In the genomic region with DNA sequence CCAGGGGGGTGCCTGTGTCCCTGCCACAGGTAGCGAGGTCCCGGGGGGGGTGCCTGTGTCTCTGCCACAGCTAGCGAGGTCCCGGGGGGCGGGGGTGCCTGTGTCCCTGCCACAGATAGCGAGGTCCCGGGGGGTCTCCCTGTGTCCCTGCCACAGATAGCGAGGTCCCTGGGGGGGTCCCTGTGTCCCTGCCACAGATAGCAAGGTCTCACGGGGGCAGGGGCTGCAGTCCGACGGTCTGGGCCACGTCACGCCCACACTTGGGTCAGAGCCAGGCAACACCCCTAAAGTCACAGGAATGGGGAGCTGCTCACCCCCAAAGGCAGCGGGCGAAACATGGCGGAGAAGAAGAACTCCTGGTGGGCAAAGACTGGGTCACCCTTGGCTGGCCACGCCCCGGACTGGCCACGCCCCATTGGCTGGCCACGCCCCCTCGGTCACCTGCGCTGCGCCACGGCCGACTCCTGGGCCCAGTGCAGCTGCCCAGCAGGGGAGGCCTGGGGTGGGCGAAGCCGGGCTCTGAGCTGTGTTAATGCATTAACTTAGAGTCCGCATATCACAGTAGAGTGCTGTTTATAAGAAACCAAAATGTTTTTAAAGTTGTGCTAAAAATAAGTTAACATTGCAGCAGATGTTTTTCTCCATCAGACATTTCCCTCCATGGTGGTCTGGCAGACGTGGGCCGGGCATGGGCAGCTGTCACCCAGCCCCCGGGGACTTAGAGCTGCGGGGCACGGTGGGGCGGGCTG, we compare ENCODE assay signal across 11 cellular contexts. TPM values are rescaled to one million over a fixed set of nuclear protein-coding genes. Genes with fewer than 3 reads are reported as not detected.
A peak's percentile ranks its signal among the peaks of the same experiment; 100 is the strongest.
DNase-seq lines count a peak whose midpoint lies in the region; ATAC-seq and TF ChIP-seq lines count a peak whose summit lies in the region.
"Had no signal": no experiment of that assay in that cellular context is flagged by ENCODE, and none has a peak within 500 bp of the region (broad histone marks: within the 10 kb centered on the region; RNA-seq: fewer than 3 reads in every experiment).

No MANE protein-coding gene starts in this region.

- no peak for TF ChIP-seq POLR2A in right lobe of liver (IDR thresholded peaks at IDR 0.05)

- H3K4me2 ChIP-seq in OCI-LY1 (ENCODE audit: low read length) = peak overlapping the region; percentile 51

- 66% methylated on average over 7 of the region's 34 CpGs for WGBS in right lobe of liver (ENCODE audit: insufficient coverage, low coverage, low lambda C conversion rate, missing lambda C conversion rate)

- no peak for ATAC-seq in right lobe of liver
- ATAC-seq: sciatic nerve had no signal

- no peak overlapping the region for H2AFZ ChIP-seq in OCI-LY1 (ENCODE audit: low read length)

- H3K4me1 ChIP-seq in OCI-LY1 (ENCODE audit: insufficient read depth, low read length, severe bottlenecking) (peaks cover 17% of the 10 kb centered on the region), right lobe of liver (no peaks in the 10 kb centered on the region)

- H3K9me3 ChIP-seq in OCI-LY1 (ENCODE audit: low read length) (no peaks in the 10 kb centered on the region), right lobe of liver (no peaks in the 10 kb centered on the region)

- no peaks in the 10 kb centered on the region for H3K27me3 ChIP-seq in H7 (ENCODE audit: control insufficient read depth, insufficient read depth, low read length)
- peaks cover 24% of the 10 kb centered on the region; the same call in 1 of the 2 replicates for H3K27me3 ChIP-seq in OCI-LY1 (ENCODE audit: insufficient read depth, low read length)
- H3K27me3 ChIP-seq in right lobe of liver = no peaks in the 10 kb centered on the region

- no peak for TF ChIP-seq CTCF in OCI-LY1 (IDR thresholded peaks at IDR 0.05; ENCODE audit: low read length)
- TF ChIP-seq CTCF in right lobe of liver (IDR thresholded peaks at IDR 0.05) = no peak

- no peak overlapping the region for H3K27ac ChIP-seq in OCI-LY1 (ENCODE audit: low read depth, low read length, poor library complexity, severe bottlenecking)
- H3K27ac ChIP-seq in right lobe of liver = no peak overlapping the region

- H3K79me2 ChIP-seq in OCI-LY1 (ENCODE audit: insufficient read depth, low read length) = no peaks in the 10 kb centered on the region

- intact Hi-C loops in right lobe of liver (cut with DNase I) = no loop called here

- H3K9ac ChIP-seq in OCI-LY1 (ENCODE audit: low read length) = no peak overlapping the region

- H3F3A ChIP-seq in OCI-LY1 (ENCODE audit: insufficient read depth, low read length) = no peaks in the 10 kb centered on the region

- no peaks in the 10 kb centered on the region for H4K20me1 ChIP-seq in OCI-LY1 (ENCODE audit: insufficient read depth, low read length)

- H3K4me3 ChIP-seq in H7 (ENCODE audit: insufficient read depth, low read depth, low read length) (no peak overlapping the region), OCI-LY1 (ENCODE audit: low read depth, low read length, poor library complexity, severe bottlenecking) (peak overlapping the region; percentile 39), right lobe of liver (no peak overlapping the region)

- no peaks in the 10 kb centered on the region for H3K9me2 ChIP-seq in OCI-LY1 (ENCODE audit: low read depth, low read length)

- no peaks in the 10 kb centered on the region for H3K36me3 ChIP-seq in H7 (replicated peaks; ENCODE audit: control insufficient read depth, insufficient read depth, low read length)
- no peaks in the 10 kb centered on the region for H3K36me3 ChIP-seq in OCI-LY1 (ENCODE audit: insufficient read depth, low read length)
- H3K36me3 ChIP-seq in right lobe of liver = no peaks in the 10 kb centered on the region

- peak; percentile 66 for DNase-seq in COLO668 (lab: John Stamatoyannopoulos, UW; ENCODE audit: unreplicated experiment)
- DNase-seq in H7 = peak; percentile 93
- DNase-seq in right lobe of liver = peak in 2 of 3 donors; percentile 15 to 51
- no peak for DNase-seq in effector CD8-positive, alpha-beta T cell (lab: John Stamatoyannopoulos, UW)
- DNase-seq in NCI-H510A (lab: John Stamatoyannopoulos, UW) = no peak
- DNase-seq in EL = no peak
- DNase-seq in stimulated activated CD4-positive, alpha-beta T cell treated with anti-CD3 and anti-CD28 coated beads, Interleukin-4, amount 100 ng/mL, for 4 hours = no peak
- DNase-seq: COR-L47 had no signal

RNA-seq across cellular contexts. Expression of a gene that starts 7.0 kb away (rescaled TPM):
- 0.78 and 1.0 TPM in 2 replicates for total RNA-seq in H7 (2014; rRNA removed; shearing (Covaris generic))
- 1 to 10 TPM; 4.7 to 8.0 (median 5.7) TPM for total RNA-seq in right lobe of liver

RNA-seq across cellular contexts. Expression of a gene that starts 7.2 kb away (rescaled TPM):
- total RNA-seq in H7 (2014; rRNA removed; shearing (Covaris generic)) = 7.0 and 15.7 TPM in 2 replicates
- 10 to 100 TPM in 3 of 6 experiments, 1 to 10 TPM in 3; 3.3 to 14.4 (median 10.6) TPM for total RNA-seq in right lobe of liver

RNA-seq across cellular contexts. Expression of a gene that starts 11.0 kb away (rescaled TPM):
- 0.55 and 0.76 TPM in 2 replicates for total RNA-seq in H7 (2014; rRNA removed; shearing (Covaris generic))
- 10 to 100 TPM in 2 of 6 experiments, 1 to 10 TPM in 4; 3.3 to 11.5 (median 7.5) TPM for total RNA-seq in right lobe of liver
- total RNA-seq: kidney epithelial cell, sciatic nerve had no signal

RNA-seq across cellular contexts. Expression of a gene that starts 29.0 kb away (rescaled TPM):
- total RNA-seq in H7 (2014; rRNA removed; shearing (Covaris generic)) = 37.9 and 39.0 TPM in 2 replicates
- total RNA-seq in right lobe of liver = 10 to 100 TPM; 15.6 to 55.4 (median 20.1) TPM

Comparison
In these comparisons a context has a peak if more than half of its experiments do, and no peak if none do; other contexts are left out.
1. DNase-seq: peak in COLO668 (single experiment), H7 (single experiment) and right lobe of liver (2 of 3); none in effector CD8-positive, alpha-beta T cell (single experiment), NCI-H510A (single experiment), EL (single experiment) and stimulated activated CD4-positive, alpha-beta T cell treated with anti-CD3 and anti-CD28 coated beads, Interleukin-4, amount 100 ng/mL, for 4 hours (0 of 2).